ENCODE assay signal across 20 cellular contexts in the genomic region with DNA sequence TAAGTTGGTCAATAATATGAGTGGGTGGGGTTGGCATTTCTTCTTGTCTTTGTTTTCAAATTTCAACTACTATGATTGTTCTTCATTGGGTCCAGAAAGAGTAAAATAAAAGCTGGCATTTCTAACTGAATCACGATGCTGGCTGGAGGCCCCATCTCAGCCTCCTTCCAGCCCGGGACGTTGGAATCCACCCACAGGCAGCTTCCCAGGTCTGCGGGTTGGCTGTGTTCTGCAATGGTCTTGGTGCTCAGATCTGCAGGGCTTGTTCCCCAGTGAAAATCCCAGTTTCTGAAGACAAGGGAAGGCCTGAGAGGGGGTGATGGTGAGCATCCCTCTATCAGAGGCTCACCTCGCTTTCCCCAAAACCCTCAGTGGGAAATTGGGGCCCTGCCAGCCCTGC. TPM values are rescaled to one million over a fixed set of nuclear protein-coding genes. Genes with fewer than 3 reads are reported as not detected.
"Had no signal": no experiment of that assay in that cellular context is flagged by ENCODE, and none has a peak within 500 bp of the region (broad histone marks: within the 10 kb centered on the region; RNA-seq: fewer than 3 reads in every experiment).

No MANE protein-coding gene starts in this region.

- H3K9me3 ChIP-seq: neutrophil, sigmoid colon, spleen, vagina had no signal

- DNase-seq: activated CD4-positive, alpha-beta memory T cell treated with anti-CD3 and anti-CD28 coated beads, Interleukin-2, amount 10 ng/mL, durations not matched to agents 7 days and 5 days; activated CD4-positive, alpha-beta T cell treated with anti-CD3 and anti-CD28 coated beads for 4 hours; activated CD8-positive, alpha-beta memory T cell treated with anti-CD3 and anti-CD28 coated beads, Interleukin-2, amount 10 ng/mL, durations not matched to agents 7 days and 5 days; activated naive CD4-positive, alpha-beta T cell; activated naive CD8-positive, alpha-beta T cell treated with anti-CD3 and anti-CD28 coated beads for 36 hours; activated T-cell treated with anti-CD3 and anti-CD28 coated beads, Interleukin-2, amount 50 U/mL, for 1 hour; brain microvascular endothelial cell; central memory CD4-positive, alpha-beta T cell; effector CD4-positive, alpha-beta T cell; mesendoderm; naive thymus-derived CD8-positive, alpha-beta T cell; sigmoid colon; spleen; stimulated activated CD4-positive, alpha-beta T cell treated with anti-CD3 and anti-CD28 coated beads, Interleukin-4, amount 100 ng/mL, for 4 hours had no signal

- H3K36me3 ChIP-seq: brain microvascular endothelial cell, neutrophil, sigmoid colon, spleen, vagina had no signal

- H3K4me3 ChIP-seq: sigmoid colon, spleen, vagina had no signal

- H3K27me3 ChIP-seq: vagina had no signal

- H3K79me2 ChIP-seq: parathyroid adenoma had no signal

- H3K9ac ChIP-seq: parathyroid adenoma had no signal

- ATAC-seq: activated CD8-positive, alpha-beta memory T cell treated with anti-CD3 and anti-CD28 coated beads, Interleukin-2, amount 10 ng/mL, durations not matched to agents 7 days and 5 days; activated T-helper 17 cell treated with anti-CD3 and anti-CD28 coated beads, Interleukin-2, amount 50 U/mL, for 72 hours; naive thymus-derived CD8-positive, alpha-beta T cell; stimulated activated memory B cell treated with anti-CD40 and anti-IgM and Interleukin-4, amounts not matched to agents 10 μg/mL and 1 μg/mL and 100 μg/mL, for 72 hours; WTC11 had no signal

- H3K4me1 ChIP-seq: parathyroid adenoma had no signal

- H3K27ac ChIP-seq: brain microvascular endothelial cell, neutrophil, parathyroid adenoma, sigmoid colon, spleen, vagina had no signal

- H2AFZ ChIP-seq: parathyroid adenoma had no signal

RNA-seq across cellular contexts. Expression of a gene that starts 54.7 kb away (rescaled TPM):
- total RNA-seq: activated CD4-positive, alpha-beta memory T cell treated with anti-CD3 and anti-CD28 coated beads, Interleukin-2, amount 10 ng/mL, durations not matched to agents 7 days and 5 days; activated CD8-positive, alpha-beta memory T cell treated with anti-CD3 and anti-CD28 coated beads, Interleukin-2, amount 10 ng/mL, durations not matched to agents 7 days and 5 days; naive thymus-derived CD8-positive, alpha-beta T cell had no signal
- polyA plus RNA-seq: naive thymus-derived CD8-positive, alpha-beta T cell had no signal
